Comparison of ENCODE assay signal across 9 cellular contexts in genomic region chr2:95158441-95158840, GRCh38. TPM values are rescaled to one million over a fixed set of nuclear protein-coding genes. Genes with fewer than 3 reads are reported as not detected.
DNase-seq lines count a peak whose midpoint lies in the region; ATAC-seq, FAIRE-seq and TF ChIP-seq lines count a peak whose summit lies in the region.
"Had no signal": no experiment of that assay in that cellular context is flagged by ENCODE, and none has a peak within 500 bp of the region (broad histone marks: within the 10 kb centered on the region; RNA-seq: fewer than 3 reads in every experiment).

No MANE protein-coding gene starts in this region.

- H3K4me3 Mint-ChIP-seq in Caco-2 (ENCODE audit: unreplicated experiment): peak overlapping the region; percentile 85

- H3K36me3 Mint-ChIP-seq in Caco-2 (ENCODE audit: insufficient read depth, unreplicated experiment): peaks cover 16% of the 10 kb centered on the region

- POLR2A ChIA-PET in Caco-2 (lab: Charles Lee): no interaction called here

- H3K27ac Mint-ChIP-seq in Caco-2 (ENCODE audit: unreplicated experiment): no peak overlapping the region

- no peaks in the 10 kb centered on the region; the same call in 1 of the 2 replicates for H3K36me3 ChIP-seq in Caco-2 (ENCODE audit: control insufficient read depth, insufficient read depth, low read length)
- H3K36me3 ChIP-seq in Peyer's patch: peaks cover 0 to 29% (median 0%) of the 10 kb centered on the region in 3 donors
- peaks cover 0 to 39% (median 6%) of the 10 kb centered on the region in 3 donors for H3K36me3 ChIP-seq in esophagus squamous epithelium
- peaks cover 0 to 14% (median 0%) of the 10 kb centered on the region in 3 donors for H3K36me3 ChIP-seq in pancreas

- no TSS peak for BruUV-seq in Caco-2 (replicated peaks; lab: Mats Ljungman, UMichigan)

- H3K9me3 ChIP-seq in Caco-2 (0 out of 2 replicates have a peak, but pooled peaks cover 7% of the 10 kb centered on the region), Peyer's patch (peaks cover 0 to 7% (median 0%) of the 10 kb centered on the region in 4 donors), esophagus squamous epithelium (peaks cover 0 to 24% (median 5%) of the 10 kb centered on the region in 3 donors), pancreas (no peaks in the 10 kb centered on the region)

- WGBS in esophagus squamous epithelium, 2 donors: 49 to 60% methylated on average over 4 to 10 of the region's 10 CpGs
- 58 to 61% methylated on average over 10 of the region's 10 CpGs for WGBS in pancreas, 2 donors

- H3K27me3 ChIP-seq in Caco-2 (replicated peaks; ENCODE audit: control insufficient read depth, insufficient read depth, low read length): no peaks in the 10 kb centered on the region
- no peaks in the 10 kb centered on the region for H3K27me3 ChIP-seq in Peyer's patch
- H3K27me3 ChIP-seq in esophagus squamous epithelium: no peaks in the 10 kb centered on the region
- no peaks in the 10 kb centered on the region for H3K27me3 ChIP-seq in pancreas

- no peak for ATAC-seq in pancreas
- no peak for ATAC-seq in GM21786 (IDR thresholded peaks at IDR 0.05; ENCODE audit: unreplicated experiment)
- no peak for ATAC-seq in GM18505 (IDR thresholded peaks at IDR 0.05; ENCODE audit: unreplicated experiment)

- H3K4me3 ChIP-seq in Caco-2 (ENCODE audit: low read depth, low read length): peak overlapping the region; percentile 76
- H3K4me3 ChIP-seq in Peyer's patch: peak overlapping the region; percentile 67 to 95 (median 72)
- H3K4me3 ChIP-seq in esophagus squamous epithelium: peak overlapping the region; percentile 51 to 84 (median 74)
- peak overlapping the region; percentile 57 to 78 (median 72) for H3K4me3 ChIP-seq in pancreas

- intact Hi-C loops in Caco-2 (cut with micrococcal nuclease; ENCODE audit: unreplicated experiment) (no loop called here), esophagus squamous epithelium (cut with DNase I) (no loop called here), pancreas (cut with DNase I) (no loop called here)

- CTCF ChIA-PET in Caco-2 (lab: Charles Lee): no interaction called here

- TF ChIP-seq POLR2A in Peyer's patch (IDR thresholded peaks at IDR 0.05) (peak in 1 of 2 donors; percentile 19), esophagus squamous epithelium (IDR thresholded peaks at IDR 0.05) (no peak), GM18505 (IDR thresholded peaks at IDR 0.05; ENCODE audit: borderline replicate concordance, extremely low read depth, insufficient read depth, insufficient read length) (no peak)

- FAIRE-seq in pancreas (lab: Jason Lieb, UNC): no peak

- H3K4me1 Mint-ChIP-seq in Caco-2 (ENCODE audit: low read depth, unreplicated experiment): peaks cover 8% of the 10 kb centered on the region

- H3K9me3 Mint-ChIP-seq in Caco-2 (ENCODE audit: unreplicated experiment): no peaks in the 10 kb centered on the region

- H3K4me1 ChIP-seq in Caco-2 (0 out of 2 replicates have a peak, but pooled peaks cover 6% of the 10 kb centered on the region), Peyer's patch (peaks cover 0 to 11% (median 0%) of the 10 kb centered on the region in 4 donors), esophagus squamous epithelium (peaks cover 9 to 28% (median 12%) of the 10 kb centered on the region in 3 donors), pancreas (peaks cover 0 to 7% (median 0%) of the 10 kb centered on the region in 3 donors)

- no peaks in the 10 kb centered on the region for H3K27me3 Mint-ChIP-seq in Caco-2 (ENCODE audit: insufficient read depth, unreplicated experiment)

- DNase-seq in Caco-2: peak in 1 of 2 experiments; percentile 2
- peak in 2 of 3 donors; percentile 57 to 62 for DNase-seq in Peyer's patch
- DNase-seq in esophagus squamous epithelium (lab: John Stamatoyannopoulos, UW): no peak
- DNase-seq in pancreas: no peak
- no peak for DNase-seq in OCI-M2 (lab: John Stamatoyannopoulos, UW; ENCODE audit: unreplicated experiment)
- DNase-seq in NCI-H1436 treated with DMSO at 0.1 percent for 48 hours (lab: John Stamatoyannopoulos, UW): no peak
- DNase-seq: SIG-M5 had no signal

- H3K27ac ChIP-seq in Peyer's patch: peak overlapping the region in 2 of 4 donors; percentile 76 to 82
- H3K27ac ChIP-seq in esophagus squamous epithelium: peak overlapping the region in 3 of 4 donors; percentile 83 to 90 (median 83)
- H3K27ac ChIP-seq in pancreas: no peak overlapping the region

- TF ChIP-seq CTCF in Caco-2 (IDR thresholded peaks at IDR 0.05; ENCODE audit: insufficient read depth in 1 of 2, low read depth in 1 of 2, low read length in 1 of 2, severe bottlenecking in 1 of 2, unreplicated experiment in 1 of 2) (no peak), Peyer's patch (IDR thresholded peaks at IDR 0.05) (no peak), esophagus squamous epithelium (IDR thresholded peaks at IDR 0.05) (no peak), pancreas (IDR thresholded peaks at IDR 0.05) (no peak)

RNA-seq across cellular contexts. Expression of gene ZNF514, which starts 1.2 kb away (rescaled TPM):
- total RNA-seq in Caco-2 (2022): 20.0 and 21.9 TPM in 2 replicates
- 10 to 100 TPM; 14.2 to 52.0 (median 23.6) TPM for total RNA-seq in Peyer's patch
- total RNA-seq in esophagus squamous epithelium: 10 to 100 TPM in 1 of 4 donors, 1 to 10 TPM in 3; 4.9 to 23.8 (median 6.9) TPM
- total RNA-seq in pancreas: 10 to 100 TPM in 1 of 6 donors, 1 to 10 TPM in 5; 7.2 to 16.3 (median 8.0) TPM
- 10 to 100 TPM; 12.7 to 16.0 TPM for polyA plus RNA-seq in pancreas

RNA-seq across cellular contexts. Expression of gene ZNF2, which starts 7.2 kb away (rescaled TPM):
- total RNA-seq in Caco-2 (2022): 3.8 and 4.2 TPM in 2 replicates
- 1 to 10 TPM in 3 of 4 donors, not detected in 1; 3.2 to 3.8 (median 3.7) TPM for total RNA-seq in Peyer's patch
- 1 to 10 TPM; 2.8 to 4.0 (median 3.4) TPM for total RNA-seq in esophagus squamous epithelium
- total RNA-seq in pancreas: 1 to 10 TPM; 1.4 to 2.9 (median 2.3) TPM
- 1 to 10 TPM in 1 of 2 donors, under 1 TPM in 1; 0.80 to 1.9 TPM for polyA plus RNA-seq in pancreas

RNA-seq across cellular contexts. Expression of gene MRPS5, which starts 36.8 kb away (rescaled TPM):
- total RNA-seq in Caco-2 (2022) (80.5 and 90.0 TPM in 2 replicates), Peyer's patch (10 to 100 TPM; 52.0 to 87.3 (median 66.2) TPM), esophagus squamous epithelium (10 to 100 TPM; 41.9 to 55.4 (median 46.4) TPM), pancreas (10 to 100 TPM; 14.8 to 28.0 (median 17.9) TPM)
- 10 to 100 TPM; 42.5 to 55.2 TPM for polyA plus RNA-seq in pancreas

RNA-seq across cellular contexts. Expression of gene ZNF892, which starts 48.9 kb away (rescaled TPM):
- 3.4 and 3.5 TPM in 2 replicates for total RNA-seq in Caco-2 (2022)
- total RNA-seq in Peyer's patch: 10 to 100 TPM in 1 of 4 donors, 1 to 10 TPM in 3; 2.7 to 16.5 (median 6.6) TPM
- 1 to 10 TPM; 1.9 to 4.7 (median 4.1) TPM for total RNA-seq in esophagus squamous epithelium
- 1 to 10 TPM; 1.5 to 5.2 (median 3.0) TPM for total RNA-seq in pancreas
- under 1 TPM; 0.63 to 0.76 TPM for polyA plus RNA-seq in pancreas

Comparison
In these comparisons a context has a peak if more than half of its experiments do, and no peak if none do; other contexts are left out.
1. DNase-seq: peak in Peyer's patch (2 of 3); none in esophagus squamous epithelium (single experiment), pancreas (0 of 6), OCI-M2 (single experiment) and NCI-H1436 treated with DMSO at 0.1 percent for 48 hours (single experiment).
2. H3K27ac ChIP-seq: peak in esophagus squamous epithelium (3 of 4); none in pancreas (0 of 4).
3. Peak in every context shown above with its lines, with median percentiles within 50 percentile points of each other: H3K4me3 ChIP-seq.